24 cellular contexts compared by ENCODE assay signal in genomic region chrX:10135561-10136399, GRCh38.
"Had no signal": no experiment of that assay in that cellular context is flagged by ENCODE, and none has a peak within 500 bp of the region (broad histone marks: within the 10 kb centered on the region; RNA-seq: fewer than 3 reads in every experiment).

No MANE protein-coding gene starts in this region.

- H3K36me3 Mint-ChIP-seq: activated naive CD4-positive, alpha-beta T cell treated with anti-CD3 and anti-CD28 coated beads, Interleukin-2, amount 50 U/mL, for 72 hours had no signal

- H3K27ac ChIP-seq: Peyer's patch, RWPE1 had no signal

- H3K4me3 ChIP-seq: Peyer's patch had no signal

- H3K9me3 Mint-ChIP-seq: activated naive CD4-positive, alpha-beta T cell treated with anti-CD3 and anti-CD28 coated beads, Interleukin-2, amount 50 U/mL, for 72 hours; activated naive CD8-positive, alpha-beta T cell treated with anti-CD3 and anti-CD28 coated beads, Interleukin-2, amount 50 U/mL, for 24 hours; activated T-cell treated with anti-CD3 and anti-CD28 coated beads, Interleukin-2, amount 50 U/mL, for 4 hours; T-helper 1 cell treated with Interleukin-12 subunit alpha and Interleukin-12 subunit beta and Interleukin-4 antibody, amounts not matched to agents 30 μg/mL and 1 μg/mL, for 36 hours; WTC11 had no signal

- H3K27me3 ChIP-seq: Peyer's patch had no signal

- H3K27me3 Mint-ChIP-seq: activated naive CD8-positive, alpha-beta T cell treated with anti-CD3 and anti-CD28 coated beads, Interleukin-2, amount 50 U/mL, for 24 hours had no signal

- H3K4me3 Mint-ChIP-seq: activated naive CD8-positive, alpha-beta T cell treated with anti-CD3 and anti-CD28 coated beads, Interleukin-2, amount 50 U/mL, for 24 hours; activated T-cell treated with anti-CD3 and anti-CD28 coated beads, Interleukin-2, amount 50 U/mL, for 4 hours; brain; T-helper 1 cell treated with Interleukin-12 subunit alpha and Interleukin-12 subunit beta and Interleukin-4 antibody, amounts not matched to agents 30 μg/mL and 1 μg/mL, for 36 hours; WTC11 had no signal

- DNase-seq: activated CD4-positive, alpha-beta T cell treated with anti-CD3 and anti-CD28 coated beads for 48 hours; activated CD4-positive, alpha-beta T cell treated with anti-CD3 and anti-CD28 coated beads, Interleukin-2, amount 50 U/mL, for 48 hours; activated CD4-positive, CD25-positive, alpha-beta regulatory T cell treated with anti-CD3 and anti-CD28 coated beads, Interleukin-2, amount 50 U/mL, for 72 hours; activated effector memory CD4-positive, alpha-beta T cell treated with anti-CD3 and anti-CD28 coated beads, Interleukin-2, amount 50 U/mL, for 16 hours; activated naive CD4-positive, alpha-beta T cell treated with Interleukin-2 at 50 U/mL for 16 hours; activated naive CD8-positive, alpha-beta T cell treated with anti-CD3 and anti-CD28 coated beads, Interleukin-2, amount 50 U/mL, for 24 hours; activated T-cell treated with anti-CD3 and anti-CD28 coated beads, Interleukin-2, amount 50 U/mL, for 4 hours; amniotic stem cell; caudate nucleus; Karpas-422; NCI-H1105 treated with DMSO at 0.1 percent for 48 hours; NCI-H1436 treated with DMSO at 0.1 percent for 48 hours; NCI-H187; NCI-H2081; NCI-H526; NCI-H82; OCI-M1; Peyer's patch; SHP77 had no signal

- H3K27ac Mint-ChIP-seq: activated naive CD4-positive, alpha-beta T cell treated with anti-CD3 and anti-CD28 coated beads, Interleukin-2, amount 50 U/mL, for 72 hours; activated naive CD8-positive, alpha-beta T cell treated with anti-CD3 and anti-CD28 coated beads, Interleukin-2, amount 50 U/mL, for 24 hours; brain; T-helper 1 cell treated with Interleukin-12 subunit alpha and Interleukin-12 subunit beta and Interleukin-4 antibody, amounts not matched to agents 30 μg/mL and 1 μg/mL, for 36 hours; WTC11 had no signal

- ATAC-seq: activated naive CD4-positive, alpha-beta T cell treated with anti-CD3 and anti-CD28 coated beads, Interleukin-2, amount 50 U/mL, for 72 hours; activated naive CD8-positive, alpha-beta T cell treated with anti-CD3 and anti-CD28 coated beads, Interleukin-2, amount 50 U/mL, for 24 hours; activated T-cell treated with anti-CD3 and anti-CD28 coated beads, Interleukin-2, amount 50 U/mL, for 4 hours; WTC11 had no signal

- H3K4me1 Mint-ChIP-seq: activated naive CD8-positive, alpha-beta T cell treated with anti-CD3 and anti-CD28 coated beads, Interleukin-2, amount 50 U/mL, for 24 hours had no signal
